Comparison of ENCODE assay signal across 12 cellular contexts in genomic region chr15:29141908-29142747, GRCh38.
A peak's percentile ranks its signal among the peaks of the same experiment; 100 is the strongest.
DNase-seq lines count a peak whose midpoint lies in the region; ATAC-seq and TF ChIP-seq lines count a peak whose summit lies in the region.
"Had no signal": no experiment of that assay in that cellular context is flagged by ENCODE, and none has a peak within 500 bp of the region (broad histone marks: within the 10 kb centered on the region; RNA-seq: fewer than 3 reads in every experiment).

No MANE protein-coding gene starts in this region.

- H2AFZ ChIP-seq in trophoblast cell (ENCODE audit: insufficient read depth, low read length, poor library complexity), result no peak overlapping the region

- H3K4me2 ChIP-seq in trophoblast cell (ENCODE audit: low read length), result no peak overlapping the region

- H4K8ac ChIP-seq in trophoblast cell (ENCODE audit: low read depth, low read length), result no peak overlapping the region

- no peak for TF ChIP-seq POLR2A in heart left ventricle (IDR thresholded peaks at IDR 0.05)
- TF ChIP-seq POLR2A in vagina (IDR thresholded peaks at IDR 0.05), result no peak

- H2BK120ac ChIP-seq in trophoblast cell (ENCODE audit: insufficient read depth, low read length, poor library complexity), result no peak overlapping the region

- intact Hi-C loops in Right ventricle myocardium superior (cut with DNase I) (no loop called here), heart left ventricle (cut with DNase I) (loop anchor here in 1 of 10 donors (10.0 kb wide), 1 partner anchor 57 kb away; no protein-coding TSS in a partner anchor), left colon (cut with DNase I, micrococcal nuclease) (loop anchor here in 1 of 2 donors (5.0 kb wide), 1 partner anchor 35 kb away; no protein-coding TSS in a partner anchor), vagina (cut with DNase I) (no loop called here)

- POLR2A ChIA-PET in RWPE1 (lab: Yijun Ruan, JAX; ENCODE audit: low non-redundant PET), result no interaction called here

- H3K9me3 ChIP-seq in heart left ventricle (no peaks in the 10 kb centered on the region), vagina (no peaks in the 10 kb centered on the region), trophoblast cell (ENCODE audit: insufficient read depth, low read depth, low read length) (peaks cover 5% of the 10 kb centered on the region)
- H3K9me3 ChIP-seq: tibial artery had no signal

- peak; percentile 19 for DNase-seq in Right ventricle myocardium superior
- DNase-seq in heart left ventricle, result no peak
- no peak for DNase-seq in RWPE1 (ENCODE audit: low spot score)
- DNase-seq in left colon, result no peak
- DNase-seq in vagina (ENCODE audit: extremely low spot score in 2 of 2), result peak; percentile 79 to 89
- no peak for DNase-seq in NCI-H128 (lab: John Stamatoyannopoulos, UW; ENCODE audit: unreplicated experiment)
- no peak for DNase-seq in trophoblast cell
- DNase-seq: ACHN; activated CD4-positive, alpha-beta T cell treated with anti-CD3 and anti-CD28 coated beads, Interleukin-2, amount 10 ng/mL, durations not matched to agents 7 days and 5 days; SW 1271 had no signal

- H3K36me3 ChIP-seq in heart left ventricle, result no peaks in the 10 kb centered on the region
- H3K36me3 ChIP-seq in vagina, result no peaks in the 10 kb centered on the region
- no peaks in the 10 kb centered on the region for H3K36me3 ChIP-seq in trophoblast cell (ENCODE audit: control insufficient read depth in 1 of 2, insufficient read depth in 2 of 2, low read length in 2 of 2)
- H3K36me3 ChIP-seq: tibial artery had no signal

- H3K4me1 ChIP-seq in heart left ventricle, result peaks cover 0 to 7% (median 0%) of the 10 kb centered on the region in 12 donors
- peaks cover 14% of the 10 kb centered on the region for H3K4me1 ChIP-seq in vagina
- H3K4me1 ChIP-seq in trophoblast cell (ENCODE audit: control insufficient read depth in 1 of 2, insufficient read depth in 2 of 2, low read length in 2 of 2), result peaks cover 2 to 8% of the 10 kb centered on the region in 2 experiments

- H3K4me3 ChIP-seq in heart left ventricle (no peak overlapping the region), vagina (no peak overlapping the region), trophoblast cell (ENCODE audit: low read depth, low read length) (no peak overlapping the region)
- H3K4me3 ChIP-seq: tibial artery had no signal

- no peak for TF ChIP-seq CTCF in heart left ventricle (IDR thresholded peaks at IDR 0.05)
- TF ChIP-seq CTCF in RWPE1 (conservative IDR thresholded peaks at IDR 0.05; ENCODE audit: low read depth), result no peak
- no peak for TF ChIP-seq CTCF in vagina (IDR thresholded peaks at IDR 0.05)

- no peak overlapping the region for H2BK5ac ChIP-seq in trophoblast cell (ENCODE audit: low read depth, low read length, poor library complexity)

- H2BK12ac ChIP-seq in trophoblast cell (ENCODE audit: low read length), result no peak overlapping the region

- H3K27me3 ChIP-seq in heart left ventricle, result peaks cover 0 to 36% (median 15%) of the 10 kb centered on the region in 9 donors
- H3K27me3 ChIP-seq in vagina, result no peaks in the 10 kb centered on the region
- H3K27me3 ChIP-seq in trophoblast cell (ENCODE audit: insufficient read depth, low read length), result no peaks in the 10 kb centered on the region

- H3K18ac ChIP-seq in trophoblast cell (ENCODE audit: low read length), result no peak overlapping the region

- no peak overlapping the region for H3K9ac ChIP-seq in trophoblast cell (ENCODE audit: low read length)

- no peak overlapping the region for H2AK5ac ChIP-seq in trophoblast cell (ENCODE audit: low read length)

- no peak overlapping the region for H4K91ac ChIP-seq in trophoblast cell (ENCODE audit: low read depth, low read length)

- no peaks in the 10 kb centered on the region for H3K79me2 ChIP-seq in trophoblast cell (ENCODE audit: control insufficient read depth, insufficient read depth, low read length, poor library complexity)

- ATAC-seq in Right ventricle myocardium superior (ENCODE audit: poor library complexity), result no peak
- no peak for ATAC-seq in heart left ventricle
- peak; percentile 72 for ATAC-seq in left colon
- ATAC-seq in HG02970 (IDR thresholded peaks at IDR 0.05; ENCODE audit: low FRiP score, unreplicated experiment), result no peak

- no peaks in the 10 kb centered on the region for H3K79me1 ChIP-seq in trophoblast cell (ENCODE audit: low read length)

- CTCF ChIA-PET in RWPE1 (lab: Yijun Ruan, JAX), result no interaction called here

- WGBS in heart left ventricle, 4 donors, result 77 to 84% (median 80%) methylated on average over 9 to 10 of the region's 10 CpGs
- WGBS in trophoblast cell (ENCODE audit: extremely low coverage, insufficient coverage, insufficient read length), result no CpG with 5 or more reads among the region's 10 CpGs

- H3K27ac ChIP-seq in heart left ventricle (no peak overlapping the region), RWPE1 (peak overlapping the region; percentile 93), vagina (no peak overlapping the region), trophoblast cell (ENCODE audit: low read depth, low read length) (no peak overlapping the region)
- H3K27ac ChIP-seq: tibial artery had no signal

- no peak overlapping the region for H3K23ac ChIP-seq in trophoblast cell (ENCODE audit: low read length)

- H3K14ac ChIP-seq in trophoblast cell (ENCODE audit: low read length), result no peak overlapping the region

- H3K4ac ChIP-seq in trophoblast cell (ENCODE audit: low read depth, low read length), result no peak overlapping the region

- no peak overlapping the region for H4K12ac ChIP-seq in trophoblast cell (ENCODE audit: low read depth, low read length)

Comparison
In these comparisons a context has a peak if more than half of its experiments do, and no peak if none do; other contexts are left out.
1. DNase-seq: peak in Right ventricle myocardium superior (single experiment) and vagina (2 of 2); none in heart left ventricle (0 of 5), RWPE1 (single experiment), left colon (0 of 2), NCI-H128 (single experiment) and trophoblast cell (0 of 2).